1 cellular context compared by ENCODE assay signal in the genomic region with DNA sequence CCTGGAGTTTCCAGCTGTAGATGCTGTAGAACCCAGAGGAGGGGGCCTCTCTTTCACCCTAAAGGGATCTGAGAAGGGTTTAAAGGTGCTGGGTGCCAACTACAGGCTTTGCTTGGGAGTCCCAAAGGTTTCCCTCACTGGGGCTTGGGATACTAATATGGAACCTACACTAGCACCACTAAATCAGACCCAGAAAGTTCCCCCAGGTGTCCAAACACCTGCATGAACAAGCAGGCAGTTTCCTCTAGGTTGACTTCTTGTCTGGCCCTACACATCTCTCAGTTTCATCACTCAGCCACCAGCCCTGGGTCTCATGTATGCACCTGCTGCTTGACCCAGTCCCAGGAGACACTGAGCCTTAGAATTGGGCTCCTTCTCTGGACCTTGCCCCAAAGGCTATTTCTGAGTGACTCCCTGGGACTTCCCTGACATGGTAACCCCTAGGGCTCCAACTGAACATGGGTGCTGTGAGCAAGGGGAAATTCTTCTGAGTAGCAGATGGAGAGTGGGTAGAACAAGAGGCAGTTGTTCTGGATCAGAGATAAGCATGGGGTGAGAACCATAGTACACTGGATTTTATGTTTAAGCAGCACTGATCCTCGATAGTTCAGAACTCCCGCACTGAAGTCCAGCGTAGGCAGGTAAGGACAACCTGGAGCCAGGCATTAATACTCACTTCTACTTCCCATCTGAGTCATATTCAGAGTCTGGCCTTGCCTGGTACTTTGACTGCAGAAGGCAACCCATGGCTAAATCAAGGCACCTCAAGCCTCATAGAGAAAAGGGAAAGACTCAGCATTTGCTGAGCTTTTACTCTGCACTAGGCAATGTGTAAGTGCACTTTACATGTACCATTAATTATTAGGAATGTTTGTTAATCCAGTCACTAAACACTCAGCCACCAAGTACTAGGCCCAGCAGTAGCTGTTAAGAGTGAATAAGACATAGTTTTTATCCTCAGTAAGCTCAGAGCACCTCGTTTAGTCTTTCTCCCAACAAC.
A peak's percentile ranks its signal among the peaks of the same experiment; 100 is the strongest.
TF ChIP-seq lines count a peak whose summit lies in the region.

No MANE protein-coding gene starts in this region.

TF ChIP-seq in HepG2, 621 proteins besides CTCF, POLR2A, EP300 and RAD21 (continued from another document and continues in another):
- TF ChIP-seq ZBTB33 (CRISPR knock-in tag; IDR thresholded peaks at IDR 0.05) (no peak), ZNF703 (CRISPR knock-in tag; IDR thresholded peaks at IDR 0.05; ENCODE audit: borderline replicate concordance) (no peak), HOXA9 (CRISPR knock-in tag; IDR thresholded peaks at IDR 0.05; ENCODE audit: borderline replicate concordance) (no peak), MXI1 (IDR thresholded peaks at IDR 0.05; ENCODE audit: borderline replicate concordance, low read depth, low read length) (no peak), SNRNP70 (IDR thresholded peaks at IDR 0.05; ENCODE audit: low read depth, low read length) (no peak), ZNF138 (CRISPR knock-in tag; IDR thresholded peaks at IDR 0.05; ENCODE audit: low read depth) (no peak), ZNF761 (CRISPR knock-in tag; conservative IDR thresholded peaks at IDR 0.05) (no peak), SIX1 (CRISPR knock-in tag; IDR thresholded peaks at IDR 0.05; ENCODE audit: borderline replicate concordance) (no peak), ZMYM2 (CRISPR knock-in tag; IDR thresholded peaks at IDR 0.05) (no peak), HES4 (CRISPR knock-in tag; IDR thresholded peaks at IDR 0.05; ENCODE audit: borderline replicate concordance) (no peak), RBAK (CRISPR knock-in tag; IDR thresholded peaks at IDR 0.05) (no peak), NBN (conservative IDR thresholded peaks at IDR 0.05) (no peak), ZNF552 (CRISPR knock-in tag; IDR thresholded peaks at IDR 0.05; ENCODE audit: borderline replicate concordance) (no peak), GMEB1 (CRISPR knock-in tag; IDR thresholded peaks at IDR 0.05; ENCODE audit: borderline replicate concordance) (no peak), ZNF124 (CRISPR knock-in tag; IDR thresholded peaks at IDR 0.05) (no peak), RNF219 (CRISPR knock-in tag; IDR thresholded peaks at IDR 0.05) (no peak), SMAD1 (CRISPR knock-in tag; IDR thresholded peaks at IDR 0.05; ENCODE audit: borderline replicate concordance, low read depth) (0 out of 2 replicates have a peak, but pooled peaks have one; percentile 9), ZC3H13 (CRISPR knock-in tag; IDR thresholded peaks at IDR 0.05) (no peak), ETV6 (CRISPR knock-in tag; conservative IDR thresholded peaks at IDR 0.05) (no peak), DRAP1 (CRISPR knock-in tag; IDR thresholded peaks at IDR 0.05) (no peak), DPF2 (CRISPR knock-in tag; IDR thresholded peaks at IDR 0.05; ENCODE audit: borderline replicate concordance, low read depth) (no peak), ZNF569 (CRISPR knock-in tag; IDR thresholded peaks at IDR 0.05; ENCODE audit: borderline replicate concordance) (no peak), ARNT (IDR thresholded peaks at IDR 0.05) (no peak), SATB2 (CRISPR knock-in tag; IDR thresholded peaks at IDR 0.05) (no peak), NFIB (CRISPR knock-in tag; IDR thresholded peaks at IDR 0.05; ENCODE audit: borderline replicate concordance) (no peak), PRMT3 (CRISPR knock-in tag; IDR thresholded peaks at IDR 0.05; ENCODE audit: borderline replicate concordance, low read depth) (no peak)
- TF ChIP-seq, protein P1, sequence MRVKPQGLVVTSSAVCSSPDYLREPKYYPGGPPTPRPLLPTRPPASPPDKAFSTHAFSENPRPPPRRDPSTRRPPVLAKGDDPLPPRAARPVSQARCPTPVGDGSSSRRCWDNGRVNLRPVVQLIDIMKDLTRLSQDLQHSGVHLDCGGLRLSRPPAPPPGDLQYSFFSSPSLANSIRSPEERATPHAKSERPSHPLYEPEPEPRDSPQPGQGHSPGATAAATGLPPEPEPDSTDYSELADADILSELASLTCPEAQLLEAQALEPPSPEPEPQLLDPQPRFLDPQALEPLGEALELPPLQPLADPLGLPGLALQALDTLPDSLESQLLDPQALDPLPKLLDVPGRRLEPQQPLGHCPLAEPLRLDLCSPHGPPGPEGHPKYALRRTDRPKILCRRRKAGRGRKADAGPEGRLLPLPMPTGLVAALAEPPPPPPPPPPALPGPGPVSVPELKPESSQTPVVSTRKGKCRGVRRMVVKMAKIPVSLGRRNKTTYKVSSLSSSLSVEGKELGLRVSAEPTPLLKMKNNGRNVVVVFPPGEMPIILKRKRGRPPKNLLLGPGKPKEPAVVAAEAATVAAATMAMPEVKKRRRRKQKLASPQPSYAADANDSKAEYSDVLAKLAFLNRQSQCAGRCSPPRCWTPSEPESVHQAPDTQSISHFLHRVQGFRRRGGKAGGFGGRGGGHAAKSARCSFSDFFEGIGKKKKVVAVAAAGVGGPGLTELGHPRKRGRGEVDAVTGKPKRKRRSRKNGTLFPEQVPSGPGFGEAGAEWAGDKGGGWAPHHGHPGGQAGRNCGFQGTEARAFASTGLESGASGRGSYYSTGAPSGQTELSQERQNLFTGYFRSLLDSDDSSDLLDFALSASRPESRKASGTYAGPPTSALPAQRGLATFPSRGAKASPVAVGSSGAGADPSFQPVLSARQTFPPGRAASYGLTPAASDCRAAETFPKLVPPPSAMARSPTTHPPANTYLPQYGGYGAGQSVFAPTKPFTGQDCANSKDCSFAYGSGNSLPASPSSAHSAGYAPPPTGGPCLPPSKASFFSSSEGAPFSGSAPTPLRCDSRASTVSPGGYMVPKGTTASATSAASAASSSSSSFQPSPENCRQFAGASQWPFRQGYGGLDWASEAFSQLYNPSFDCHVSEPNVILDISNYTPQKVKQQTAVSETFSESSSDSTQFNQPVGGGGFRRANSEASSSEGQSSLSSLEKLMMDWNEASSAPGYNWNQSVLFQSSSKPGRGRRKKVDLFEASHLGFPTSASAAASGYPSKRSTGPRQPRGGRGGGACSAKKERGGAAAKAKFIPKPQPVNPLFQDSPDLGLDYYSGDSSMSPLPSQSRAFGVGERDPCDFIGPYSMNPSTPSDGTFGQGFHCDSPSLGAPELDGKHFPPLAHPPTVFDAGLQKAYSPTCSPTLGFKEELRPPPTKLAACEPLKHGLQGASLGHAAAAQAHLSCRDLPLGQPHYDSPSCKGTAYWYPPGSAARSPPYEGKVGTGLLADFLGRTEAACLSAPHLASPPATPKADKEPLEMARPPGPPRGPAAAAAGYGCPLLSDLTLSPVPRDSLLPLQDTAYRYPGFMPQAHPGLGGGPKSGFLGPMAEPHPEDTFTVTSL (CRISPR knock-in tag; IDR thresholded peaks at IDR 0.05; ENCODE audit: borderline replicate concordance): no peak
- TF ChIP-seq, protein P2, sequence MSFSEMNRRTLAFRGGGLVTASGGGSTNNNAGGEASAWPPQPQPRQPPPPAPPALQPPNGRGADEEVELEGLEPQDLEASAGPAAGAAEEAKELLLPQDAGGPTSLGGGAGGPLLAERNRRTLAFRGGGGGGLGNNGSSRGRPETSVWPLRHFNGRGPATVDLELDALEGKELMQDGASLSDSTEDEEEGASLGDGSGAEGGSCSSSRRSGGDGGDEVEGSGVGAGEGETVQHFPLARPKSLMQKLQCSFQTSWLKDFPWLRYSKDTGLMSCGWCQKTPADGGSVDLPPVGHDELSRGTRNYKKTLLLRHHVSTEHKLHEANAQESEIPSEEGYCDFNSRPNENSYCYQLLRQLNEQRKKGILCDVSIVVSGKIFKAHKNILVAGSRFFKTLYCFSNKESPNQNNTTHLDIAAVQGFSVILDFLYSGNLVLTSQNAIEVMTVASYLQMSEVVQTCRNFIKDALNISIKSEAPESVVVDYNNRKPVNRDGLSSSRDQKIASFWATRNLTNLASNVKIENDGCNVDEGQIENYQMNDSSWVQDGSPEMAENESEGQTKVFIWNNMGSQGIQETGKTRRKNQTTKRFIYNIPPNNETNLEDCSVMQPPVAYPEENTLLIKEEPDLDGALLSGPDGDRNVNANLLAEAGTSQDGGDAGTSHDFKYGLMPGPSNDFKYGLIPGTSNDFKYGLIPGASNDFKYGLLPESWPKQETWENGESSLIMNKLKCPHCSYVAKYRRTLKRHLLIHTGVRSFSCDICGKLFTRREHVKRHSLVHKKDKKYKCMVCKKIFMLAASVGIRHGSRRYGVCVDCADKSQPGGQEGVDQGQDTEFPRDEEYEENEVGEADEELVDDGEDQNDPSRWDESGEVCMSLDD (CRISPR knock-in tag; IDR thresholded peaks at IDR 0.05; ENCODE audit: borderline replicate concordance): no peak; the same call in 1 of the 2 replicates
- TF ChIP-seq, protein P3, sequence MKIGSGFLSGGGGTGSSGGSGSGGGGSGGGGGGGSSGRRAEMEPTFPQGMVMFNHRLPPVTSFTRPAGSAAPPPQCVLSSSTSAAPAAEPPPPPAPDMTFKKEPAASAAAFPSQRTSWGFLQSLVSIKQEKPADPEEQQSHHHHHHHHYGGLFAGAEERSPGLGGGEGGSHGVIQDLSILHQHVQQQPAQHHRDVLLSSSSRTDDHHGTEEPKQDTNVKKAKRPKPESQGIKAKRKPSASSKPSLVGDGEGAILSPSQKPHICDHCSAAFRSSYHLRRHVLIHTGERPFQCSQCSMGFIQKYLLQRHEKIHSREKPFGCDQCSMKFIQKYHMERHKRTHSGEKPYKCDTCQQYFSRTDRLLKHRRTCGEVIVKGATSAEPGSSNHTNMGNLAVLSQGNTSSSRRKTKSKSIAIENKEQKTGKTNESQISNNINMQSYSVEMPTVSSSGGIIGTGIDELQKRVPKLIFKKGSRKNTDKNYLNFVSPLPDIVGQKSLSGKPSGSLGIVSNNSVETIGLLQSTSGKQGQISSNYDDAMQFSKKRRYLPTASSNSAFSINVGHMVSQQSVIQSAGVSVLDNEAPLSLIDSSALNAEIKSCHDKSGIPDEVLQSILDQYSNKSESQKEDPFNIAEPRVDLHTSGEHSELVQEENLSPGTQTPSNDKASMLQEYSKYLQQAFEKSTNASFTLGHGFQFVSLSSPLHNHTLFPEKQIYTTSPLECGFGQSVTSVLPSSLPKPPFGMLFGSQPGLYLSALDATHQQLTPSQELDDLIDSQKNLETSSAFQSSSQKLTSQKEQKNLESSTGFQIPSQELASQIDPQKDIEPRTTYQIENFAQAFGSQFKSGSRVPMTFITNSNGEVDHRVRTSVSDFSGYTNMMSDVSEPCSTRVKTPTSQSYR (CRISPR knock-in tag; IDR thresholded peaks at IDR 0.05; ENCODE audit: borderline replicate concordance): no peak
- TF ChIP-seq, protein P4, sequence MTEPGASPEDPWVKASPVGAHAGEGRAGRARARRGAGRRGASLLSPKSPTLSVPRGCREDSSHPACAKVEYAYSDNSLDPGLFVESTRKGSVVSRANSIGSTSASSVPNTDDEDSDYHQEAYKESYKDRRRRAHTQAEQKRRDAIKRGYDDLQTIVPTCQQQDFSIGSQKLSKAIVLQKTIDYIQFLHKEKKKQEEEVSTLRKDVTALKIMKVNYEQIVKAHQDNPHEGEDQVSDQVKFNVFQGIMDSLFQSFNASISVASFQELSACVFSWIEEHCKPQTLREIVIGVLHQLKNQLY (CRISPR knock-in tag; IDR thresholded peaks at IDR 0.05): no peak
- TF ChIP-seq, protein P5, sequence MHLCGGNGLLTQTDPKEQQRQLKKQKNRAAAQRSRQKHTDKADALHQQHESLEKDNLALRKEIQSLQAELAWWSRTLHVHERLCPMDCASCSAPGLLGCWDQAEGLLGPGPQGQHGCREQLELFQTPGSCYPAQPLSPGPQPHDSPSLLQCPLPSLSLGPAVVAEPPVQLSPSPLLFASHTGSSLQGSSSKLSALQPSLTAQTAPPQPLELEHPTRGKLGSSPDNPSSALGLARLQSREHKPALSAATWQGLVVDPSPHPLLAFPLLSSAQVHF (CRISPR knock-in tag; IDR thresholded peaks at IDR 0.05): no peak
- TF ChIP-seq, protein P6, sequence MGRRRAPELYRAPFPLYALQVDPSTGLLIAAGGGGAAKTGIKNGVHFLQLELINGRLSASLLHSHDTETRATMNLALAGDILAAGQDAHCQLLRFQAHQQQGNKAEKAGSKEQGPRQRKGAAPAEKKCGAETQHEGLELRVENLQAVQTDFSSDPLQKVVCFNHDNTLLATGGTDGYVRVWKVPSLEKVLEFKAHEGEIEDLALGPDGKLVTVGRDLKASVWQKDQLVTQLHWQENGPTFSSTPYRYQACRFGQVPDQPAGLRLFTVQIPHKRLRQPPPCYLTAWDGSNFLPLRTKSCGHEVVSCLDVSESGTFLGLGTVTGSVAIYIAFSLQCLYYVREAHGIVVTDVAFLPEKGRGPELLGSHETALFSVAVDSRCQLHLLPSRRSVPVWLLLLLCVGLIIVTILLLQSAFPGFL (CRISPR knock-in tag; IDR thresholded peaks at IDR 0.05): no peak
